ENCODE assay signal across 8 cellular contexts in the genomic region with DNA sequence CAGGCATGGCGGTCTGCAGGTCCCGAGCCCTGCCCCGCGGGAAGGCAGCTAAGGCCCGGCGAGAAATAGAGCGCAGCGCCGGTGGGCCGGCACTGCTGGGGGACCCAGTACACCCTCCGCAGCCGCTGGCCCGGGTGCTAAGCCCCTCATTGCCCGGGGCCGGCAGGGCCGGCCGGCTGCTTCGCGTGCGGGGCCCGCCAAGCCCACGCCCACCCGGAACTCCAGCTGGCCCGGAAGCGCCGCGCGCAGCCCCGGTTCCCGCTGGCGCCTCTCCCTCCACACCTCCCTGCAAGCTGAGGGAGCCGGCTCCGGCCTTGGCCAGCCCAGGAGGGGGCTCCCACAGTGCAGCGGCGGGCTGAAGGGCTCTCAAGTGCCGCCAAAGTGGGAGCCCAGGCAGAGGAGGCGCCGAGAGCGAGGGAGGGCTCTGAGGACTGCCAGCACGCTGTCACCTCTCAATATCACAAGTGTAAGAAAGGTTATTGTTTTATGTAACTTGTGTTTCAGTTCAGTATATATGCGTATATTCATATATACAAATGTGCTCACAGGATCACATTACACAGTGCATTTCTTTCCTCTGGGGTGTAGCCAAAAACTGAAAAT.
A peak's percentile ranks its signal among the peaks of the same experiment; 100 is the strongest.
DNase-seq lines count a peak whose midpoint lies in the region; ATAC-seq, FAIRE-seq and TF ChIP-seq lines count a peak whose summit lies in the region.
"Not testable (repeated sequence)": the region's sequence is repeated elsewhere in the genome, so short reads cannot be mapped to it uniquely, and the experiment has no call there.

No MANE protein-coding gene starts in this region.

- not testable (repeated sequence) for FAIRE-seq in K562 (lab: Jason Lieb, UNC)

- H2AFZ ChIP-seq in K562 (ENCODE audit: low read depth, low read length), result 0 out of 2 replicates have a peak overlapping the region, but pooled peaks have one; percentile 2

- intact Hi-C loops in K562 (cut with micrococcal nuclease), result loop anchor here (2.0 kb wide), 1 partner anchor 62 kb away; no protein-coding TSS in a partner anchor
- intact Hi-C loops in left ventricle myocardium inferior (cut with micrococcal nuclease); testis (cut with DNase I; ENCODE audit: low total_unique reads): not testable (repeated sequence)

- TF ChIP-seq POLR2A in K562 (conservative IDR thresholded peaks at IDR 0.05), result peak; percentile 26; the same call in 1 of the 2 replicates
- TF ChIP-seq POLR2A in testis (IDR thresholded peaks at IDR 0.05), result not testable (repeated sequence)

- POLR2A ChIA-PET in activated CD8-positive, alpha-beta T cell treated with anti-CD3 and anti-CD28 coated beads, Interleukin-2, amount 10 ng/mL, durations not matched to agents 7 days and 5 days (lab: Charles Lee), result not testable (repeated sequence)
- POLR2A ChIA-PET in K562 (lab: Yijun Ruan, JAX), result interaction anchor here (0.6 to 1.2 kb wide), 4 partner anchors 18 to 168 kb away, joined by 3 to 4 read pairs (median 3); no protein-coding TSS in a partner anchor

- H3K9me3 Mint-ChIP-seq in activated CD8-positive, alpha-beta T cell treated with anti-CD3 and anti-CD28 coated beads, Interleukin-2, amount 10 ng/mL, durations not matched to agents 7 days and 5 days (ENCODE audit: insufficient read depth); nephron: not testable (repeated sequence)

- peak overlapping the region; percentile 81 to 87 for H3K9ac ChIP-seq in K562 (ENCODE audit: insufficient read depth in 1 of 2, low read depth in 2 of 2, low read length in 2 of 2)

- H3K4me3 ChIP-seq in Jurkat, Clone E6-1 (ENCODE audit: low read length), result peak overlapping the region; percentile 55
- H3K4me3 ChIP-seq in RWPE2 (ENCODE audit: severe bottlenecking), result peak overlapping the region; percentile 53
- peak overlapping the region; percentile 53 for H3K4me3 ChIP-seq in K562
- peak overlapping the region; percentile 17 for H3K4me3 ChIP-seq in left ventricle myocardium inferior
- H3K4me3 ChIP-seq in testis, result peak overlapping the region; percentile 38 to 44

- H3K4me1 Mint-ChIP-seq in activated CD8-positive, alpha-beta T cell treated with anti-CD3 and anti-CD28 coated beads, Interleukin-2, amount 10 ng/mL, durations not matched to agents 7 days and 5 days (ENCODE audit: low read depth); nephron: not testable (repeated sequence)

- H3K4me1 ChIP-seq in RWPE2 (ENCODE audit: insufficient read depth, poor library complexity, severe bottlenecking); K562 (replicated peaks in 1 of 2; ENCODE audit: control insufficient read depth in 2 of 2, insufficient read depth in 2 of 2, low read length in 2 of 2); left ventricle myocardium inferior; testis: not testable (repeated sequence)

- peak overlapping the region; percentile 32 for H3K27ac Mint-ChIP-seq in activated CD8-positive, alpha-beta T cell treated with anti-CD3 and anti-CD28 coated beads, Interleukin-2, amount 10 ng/mL, durations not matched to agents 7 days and 5 days
- peak overlapping the region in 2 of 3 experiments; percentile 44 to 63 for H3K27ac Mint-ChIP-seq in nephron

- not testable (repeated sequence) for TF ChIP-seq RAD21 in K562 (CRISPR knock-in tag; conservative IDR thresholded peaks at IDR 0.05 in 1 of 2, IDR thresholded peaks at IDR 0.05 in 1 of 2)

- not testable (repeated sequence) for H3K36me3 ChIP-seq in RWPE2 (ENCODE audit: low read depth); K562 (ENCODE audit: control insufficient read depth, insufficient read depth, low read length); left ventricle myocardium inferior; testis (ENCODE audit: low read depth, missing control alignments)

- peaks cover 51% of the 10 kb centered on the region for H3K79me2 ChIP-seq in K562 (ENCODE audit: control insufficient read depth, insufficient read depth, low read length)

- not testable (repeated sequence) for H3K27me3 Mint-ChIP-seq in activated CD8-positive, alpha-beta T cell treated with anti-CD3 and anti-CD28 coated beads, Interleukin-2, amount 10 ng/mL, durations not matched to agents 7 days and 5 days (ENCODE audit: low read depth); nephron (ENCODE audit: low read depth)

- DNase-seq in ELF-1 (ENCODE audit: low read depth, low spot score) (peak; percentile 4), K562 (ENCODE audit: extremely low read depth in 1 of 4, low spot score in 3 of 4) (peak in 1 of 4 experiments; percentile 50), testis (peak; percentile 13)
- DNase-seq in Jurkat, Clone E6-1 (ENCODE audit: low read depth, low spot score); RWPE2 (ENCODE audit: low spot score); activated CD8-positive, alpha-beta T cell treated with anti-CD3 and anti-CD28 coated beads, Interleukin-2, amount 10 ng/mL, durations not matched to agents 7 days and 5 days; left ventricle myocardium inferior: not testable (repeated sequence)

- ATAC-seq in RWPE2 (ENCODE audit: low read depth) (peak; percentile 58), K562 (peak; percentile 15)
- not testable (repeated sequence) for ATAC-seq in activated CD8-positive, alpha-beta T cell treated with anti-CD3 and anti-CD28 coated beads, Interleukin-2, amount 10 ng/mL, durations not matched to agents 7 days and 5 days

- CTCF ChIA-PET in activated CD8-positive, alpha-beta T cell treated with anti-CD3 and anti-CD28 coated beads, Interleukin-2, amount 10 ng/mL, durations not matched to agents 7 days and 5 days (lab: Charles Lee); K562 (lab: Yijun Ruan, JAX; ENCODE audit: low intra/inter-chr PET ratio): not testable (repeated sequence)

- H3K4me3 Mint-ChIP-seq in activated CD8-positive, alpha-beta T cell treated with anti-CD3 and anti-CD28 coated beads, Interleukin-2, amount 10 ng/mL, durations not matched to agents 7 days and 5 days, result peak overlapping the region; percentile 72
- peak overlapping the region; percentile 72 to 78 (median 77) for H3K4me3 Mint-ChIP-seq in nephron

- not testable (repeated sequence) for TF ChIP-seq CTCF in RWPE2 (IDR thresholded peaks at IDR 0.05; ENCODE audit: poor library complexity, severe bottlenecking); K562 (IDR thresholded peaks at IDR 0.05 in 2 of 3, conservative IDR thresholded peaks at IDR 0.05 in 1 of 3; ENCODE audit: insufficient read depth in 2 of 3, low read depth in 1 of 3, low read length in 3 of 3); left ventricle myocardium inferior (IDR thresholded peaks at IDR 0.05; ENCODE audit: borderline replicate concordance); nephron (IDR thresholded peaks at IDR 0.05; ENCODE audit: unreplicated experiment in 3 of 3); testis (IDR thresholded peaks at IDR 0.05)

- in situ Hi-C loops in K562 (cut with MboI), result not testable (repeated sequence)

- H3K4me2 ChIP-seq in K562 (ENCODE audit: insufficient read depth, low read length), result peak overlapping the region; percentile 70

- not testable (repeated sequence) for H3K9me1 ChIP-seq in K562 (ENCODE audit: control insufficient read depth, insufficient read depth, low read length)

- not testable (repeated sequence) for H3K36me3 Mint-ChIP-seq in activated CD8-positive, alpha-beta T cell treated with anti-CD3 and anti-CD28 coated beads, Interleukin-2, amount 10 ng/mL, durations not matched to agents 7 days and 5 days (ENCODE audit: low read depth); nephron (ENCODE audit: low read depth)

- H3K27me3 ChIP-seq in RWPE2 (ENCODE audit: insufficient read depth, poor library complexity, severe bottlenecking); K562 (ENCODE audit: control insufficient read depth in 2 of 2, insufficient read depth in 2 of 2, low read length in 2 of 2); left ventricle myocardium inferior (ENCODE audit: low read depth); testis: not testable (repeated sequence)

- 0% methylated on average over 2 of the region's 41 CpGs for WGBS in K562 (ENCODE audit: insufficient coverage, low coverage, missing lambda C conversion rate)
- 56 to 88% methylated on average over 21 to 31 of the region's 41 CpGs for WGBS in testis, 2 donors

- not testable (repeated sequence) for BruUV-seq in K562 (replicated peaks; lab: Mats Ljungman, UMichigan)

- H3K9me3 ChIP-seq in RWPE2 (ENCODE audit: severe bottlenecking); K562 (replicated peaks; ENCODE audit: control insufficient read depth, insufficient read depth, low read depth, low read length); left ventricle myocardium inferior (replicated peaks); testis: not testable (repeated sequence)

- not testable (repeated sequence) for TF ChIP-seq EP300 in K562 (IDR thresholded peaks at IDR 0.05; ENCODE audit: low read length)

- not testable (repeated sequence) for H4K20me1 ChIP-seq in K562 (replicated peaks; ENCODE audit: control insufficient read depth, insufficient read depth, low read length)

- H3K27ac ChIP-seq in RWPE2 (ENCODE audit: poor library complexity, severe bottlenecking) (peak overlapping the region; percentile 55), K562 (ENCODE audit: extremely low read depth, low read depth, low read length) (peak overlapping the region; percentile 74)
- H3K27ac ChIP-seq in left ventricle myocardium inferior (replicated peaks); testis: not testable (repeated sequence)

TF ChIP-seq in K562, 482 proteins besides CTCF, POLR2A, EP300 and RAD21 (continues in another document):
- peak; percentile 34; the same call in 1 of the 2 replicates for TF ChIP-seq ELF2 (CRISPR knock-in tag; IDR thresholded peaks at IDR 0.05)
